ENCODE assay signal across 18 cellular contexts in the genomic region with DNA sequence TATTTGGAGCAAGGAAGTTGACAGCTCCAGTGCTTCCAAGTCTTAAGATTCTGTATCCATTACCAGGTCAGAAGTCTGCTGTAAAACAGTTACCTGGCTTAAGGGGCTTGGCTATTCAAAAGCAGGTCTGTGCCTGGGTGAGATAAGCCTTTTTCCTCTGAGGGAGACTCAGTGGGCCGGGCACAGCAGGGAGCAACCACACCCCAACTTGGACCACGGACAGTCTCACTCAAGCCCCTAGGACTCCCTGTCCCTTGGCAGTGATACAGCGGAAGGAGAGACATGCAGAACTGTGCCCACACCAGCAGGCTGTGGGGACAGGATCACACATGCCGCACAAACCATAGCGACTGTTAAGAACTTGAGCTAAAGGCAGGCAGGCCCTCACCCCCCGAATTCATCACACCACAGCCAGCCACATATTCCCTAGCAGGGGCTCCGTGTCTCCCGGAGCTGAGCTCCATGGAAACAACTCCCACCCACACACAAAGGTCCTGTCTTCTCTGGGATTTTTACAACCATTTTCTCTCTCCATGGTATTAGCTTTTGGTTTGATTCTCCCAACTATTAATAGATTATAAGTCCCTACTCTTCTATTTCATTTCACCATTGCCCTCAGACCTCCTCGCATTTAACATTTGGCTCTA. TPM values are rescaled to one million over a fixed set of nuclear protein-coding genes. Genes with fewer than 3 reads are reported as not detected.
DNase-seq lines count a peak whose midpoint lies in the region; ATAC-seq, FAIRE-seq and TF ChIP-seq lines count a peak whose summit lies in the region.
"Had no signal": no experiment of that assay in that cellular context is flagged by ENCODE, and none has a peak within 500 bp of the region (broad histone marks: within the 10 kb centered on the region; RNA-seq: fewer than 3 reads in every experiment).

No MANE protein-coding gene starts in this region.

- no TSS peak for BruUV-seq in GM12878 (replicated peaks; lab: Mats Ljungman, UMichigan)

- peaks cover 0 to 45% (median 21%) of the 10 kb centered on the region in 9 donors for H3K36me3 ChIP-seq in heart left ventricle
- H3K36me3 ChIP-seq in left ventricle myocardium inferior = peaks cover 10% of the 10 kb centered on the region
- H3K36me3 ChIP-seq in GM23338 (ENCODE audit: insufficient read depth) = no peaks in the 10 kb centered on the region; the same call in none of the 2 replicates
- peaks cover 0 to 6% of the 10 kb centered on the region in 2 experiments; a peak in 1 of 4 replicates for H3K36me3 ChIP-seq in GM12878 (ENCODE audit: control insufficient read depth in 2 of 2, insufficient read depth in 2 of 2, low read length in 1 of 2)
- H3K36me3 ChIP-seq in thyroid gland = no peaks in the 10 kb centered on the region

- TF ChIP-seq CTCF in heart left ventricle (IDR thresholded peaks at IDR 0.05) (no peak), left ventricle myocardium inferior (IDR thresholded peaks at IDR 0.05; ENCODE audit: borderline replicate concordance) (no peak), GM23338 (conservative IDR thresholded peaks at IDR 0.05; ENCODE audit: low read depth in 2 of 2) (no peak), GM12878 (IDR thresholded peaks at IDR 0.05 in 2 of 3, conservative IDR thresholded peaks at IDR 0.05 in 1 of 3; ENCODE audit: control insufficient read depth in 2 of 3, extremely low read depth in 1 of 3, insufficient read depth in 1 of 3, low read depth in 3 of 3, low read length in 3 of 3) (no peak), thyroid gland (IDR thresholded peaks at IDR 0.05) (no peak)

- H3K4me3 Mint-ChIP-seq in GM23338 = no peak overlapping the region
- H3K4me3 Mint-ChIP-seq: CD4-positive, alpha-beta memory T cell; H9 had no signal

- no peak for TF ChIP-seq EP300 in GM12878 (IDR thresholded peaks at IDR 0.05; ENCODE audit: borderline replicate concordance in 1 of 2, control insufficient read depth in 1 of 2, low read depth in 2 of 2, low read length in 2 of 2)

- no peak overlapping the region for H3K9ac ChIP-seq in GM12878 (ENCODE audit: control insufficient read depth, insufficient read depth, low read length)

- CTCF ChIA-PET in GM12878 (lab: Yijun Ruan, JAX) = interaction anchor here (1.3 to 3.3 kb wide), 3 partner anchors 9 to 68 kb away, joined by 3 to 20 read pairs (median 7); no protein-coding TSS in a partner anchor

- no peak for FAIRE-seq in GM12878 (lab: Jason Lieb, UNC)
- FAIRE-seq: GM18507 had no signal

- SMC1A ChIA-PET in GM12878 (lab: Charles Lee; ENCODE audit: uncharacterized antibody, unreplicated experiment) = interaction anchor here (1.0 kb wide), 2 partner anchors 46 to 57 kb away, joined by 3 read pairs; no protein-coding TSS in a partner anchor

- H2AFZ ChIP-seq in GM23338 = no peak overlapping the region
- H2AFZ ChIP-seq in GM12878 (ENCODE audit: control insufficient read depth, low read depth, low read length) = no peak overlapping the region

- no peak for TF ChIP-seq RAD21 in GM12878 (IDR thresholded peaks at IDR 0.05; ENCODE audit: insufficient read depth, low read depth, low read length)

- TF ChIP-seq POLR2A in heart left ventricle (IDR thresholded peaks at IDR 0.05) (no peak), GM12878 (IDR thresholded peaks at IDR 0.05; ENCODE audit: low read depth, low read length) (no peak; the same call in 1 of the 2 replicates), thyroid gland (IDR thresholded peaks at IDR 0.05) (no peak)

- peaks cover 6 to 26% (median 13%) of the 10 kb centered on the region in 9 donors for H3K27me3 ChIP-seq in heart left ventricle
- peaks cover 34% of the 10 kb centered on the region for H3K27me3 ChIP-seq in left ventricle myocardium inferior (ENCODE audit: low read depth)
- peaks cover 31% of the 10 kb centered on the region for H3K27me3 ChIP-seq in GM23338 (ENCODE audit: insufficient read depth)
- peaks cover 5 to 10% of the 10 kb centered on the region in 2 experiments; a peak in 3 of 4 replicates for H3K27me3 ChIP-seq in GM12878 (replicated peaks in 1 of 2; ENCODE audit: control insufficient read depth in 2 of 2, insufficient read depth in 2 of 2, low read length in 1 of 2)
- H3K27me3 ChIP-seq in thyroid gland = no peaks in the 10 kb centered on the region
- H3K27me3 ChIP-seq: Peyer's patch had no signal

- no peaks in the 10 kb centered on the region for H3K79me2 ChIP-seq in GM23338 (replicated peaks; ENCODE audit: insufficient read depth)
- H3K79me2 ChIP-seq in GM12878 (ENCODE audit: control insufficient read depth, insufficient read depth, low read length) = no peaks in the 10 kb centered on the region

- no peaks in the 10 kb centered on the region for H3K9me2 ChIP-seq in GM23338 (ENCODE audit: insufficient read depth)

- H3F3A ChIP-seq in GM23338 (replicated peaks; ENCODE audit: low read depth) = no peaks in the 10 kb centered on the region

- peaks cover 7% of the 10 kb centered on the region; the same call in 1 of the 3 replicates for H3K36me3 Mint-ChIP-seq in GM23338 (ENCODE audit: low read depth)

- H3K9me3 ChIP-seq in heart left ventricle (no peaks in the 10 kb centered on the region), left ventricle myocardium inferior (replicated peaks) (no peaks in the 10 kb centered on the region), GM12878 (replicated peaks; ENCODE audit: control insufficient read depth, insufficient read depth, low read length) (no peaks in the 10 kb centered on the region), thyroid gland (no peaks in the 10 kb centered on the region)
- H3K9me3 ChIP-seq: Peyer's patch had no signal

- H3K9me3 Mint-ChIP-seq in GM23338 = no peaks in the 10 kb centered on the region
- H3K9me3 Mint-ChIP-seq: CD4-positive, alpha-beta memory T cell; H9 had no signal

- H3K4me1 ChIP-seq in heart left ventricle (peaks cover 2 to 17% (median 10%) of the 10 kb centered on the region in 12 donors), left ventricle myocardium inferior (peaks cover 17% of the 10 kb centered on the region), GM23338 (ENCODE audit: insufficient read depth) (peaks cover 14% of the 10 kb centered on the region; the same call in 1 of the 2 replicates), GM12878 (ENCODE audit: control insufficient read depth, insufficient read depth, low read length) (peaks cover 7% of the 10 kb centered on the region), thyroid gland (peaks cover 14 to 26% of the 10 kb centered on the region in 2 donors)

- H3K27ac ChIP-seq in heart left ventricle = no peak overlapping the region
- no peak overlapping the region for H3K27ac ChIP-seq in left ventricle myocardium inferior (replicated peaks)
- H3K27ac ChIP-seq in GM23338 (ENCODE audit: low read depth) = no peak overlapping the region
- H3K27ac ChIP-seq in GM12878 (ENCODE audit: control insufficient read depth, insufficient read depth) = no peak overlapping the region
- H3K27ac ChIP-seq in thyroid gland = peak overlapping the region; percentile 40 to 54 (median 47)
- H3K27ac ChIP-seq: Peyer's patch had no signal

- peaks cover 27% of the 10 kb centered on the region for H3K27me3 Mint-ChIP-seq in GM23338 (ENCODE audit: insufficient read depth, low read depth, poor library complexity)

- in situ Hi-C loops in GM12878 (cut with MboI) = no loop called here

- H4K20me1 ChIP-seq in GM23338 (replicated peaks; ENCODE audit: insufficient read depth) (no peaks in the 10 kb centered on the region), GM12878 (ENCODE audit: control insufficient read depth, insufficient read depth) (no peaks in the 10 kb centered on the region; the same call in 1 of the 2 replicates)

- intact Hi-C loops in heart left ventricle (cut with DNase I) = loop anchor here in 6 of 10 donors (2.0 to 10.0 kb wide), 6 partner anchors 65 to 737 kb away; no protein-coding TSS in a partner anchor
- intact Hi-C loops in left ventricle myocardium inferior (cut with micrococcal nuclease) = loop anchor here (10.0 kb wide), 1 partner anchor 67 kb away; no protein-coding TSS in a partner anchor
- intact Hi-C loops in GM12878 (cut with micrococcal nuclease; ENCODE audit: unreplicated experiment) = no loop called here
- intact Hi-C loops in thyroid gland (cut with DNase I) = no loop called here

- POLR2A ChIA-PET in GM12878 (lab: Charles Lee) = no interaction called here

- 76 to 79% (median 77%) methylated on average over 7 to 9 of the region's 9 CpGs for WGBS in heart left ventricle, 4 donors
- WGBS in GM12878 (ENCODE audit: insufficient coverage, insufficient replicate concordance, low lambda C conversion rate, missing lambda C conversion rate) = 99% methylated on average over 9 of the region's 9 CpGs
- WGBS in thyroid gland, 2 donors = 74 to 84% methylated on average over 8 to 9 of the region's 9 CpGs

- peaks cover 9% of the 10 kb centered on the region for H3K4me1 Mint-ChIP-seq in GM23338

- ATAC-seq in heart left ventricle = peak in 3 of 4 donors; percentile 21 to 59 (median 30)
- ATAC-seq in GM23338 = no peak
- no peak for ATAC-seq in GM12878

- no peak for DNase-seq in heart left ventricle
- no peak for DNase-seq in left ventricle myocardium inferior
- DNase-seq in GM23338 (ENCODE audit: low spot score) = no peak
- DNase-seq in GM12878 (ENCODE audit: low read depth, low spot score) = no peak
- DNase-seq in thyroid gland = no peak
- DNase-seq in NCI-H2227 (lab: John Stamatoyannopoulos, UW; ENCODE audit: unreplicated experiment) = no peak
- DNase-seq in DMS79 treated with DMSO at 0.1 percent for 48 hours (lab: John Stamatoyannopoulos, UW) = no peak
- DNase-seq: CD4-positive, alpha-beta memory T cell; H9; IMR-90; NCI-H2029; NCI-H524 treated with DMSO at 0.1 percent for 48 hours; SIG-M5; SW 1271 had no signal

- no peak overlapping the region for H3K27ac Mint-ChIP-seq in GM23338
- H3K27ac Mint-ChIP-seq: CD4-positive, alpha-beta memory T cell; H9 had no signal

- H3K4me3 ChIP-seq in heart left ventricle = no peak overlapping the region
- H3K4me3 ChIP-seq in left ventricle myocardium inferior = no peak overlapping the region
- H3K4me3 ChIP-seq in GM23338 = no peak overlapping the region
- H3K4me3 ChIP-seq in GM12878 = no peak overlapping the region
- H3K4me3 ChIP-seq in thyroid gland (replicated peaks in 1 of 3) = no peak overlapping the region
- H3K4me3 ChIP-seq: Peyer's patch had no signal

- no peak overlapping the region for H3K4me2 ChIP-seq in GM23338
- no peak overlapping the region for H3K4me2 ChIP-seq in GM12878 (ENCODE audit: control insufficient read depth, insufficient read depth)

- RAD21 ChIA-PET in GM12878 (lab: Charles Lee; ENCODE audit: unreplicated experiment) = interaction anchor here (1.0 kb wide), 1 partner anchor 58 kb away, joined by 3 read pairs; no protein-coding TSS in a partner anchor

RNA-seq across cellular contexts. Expression of a gene that starts 2.9 kb away (rescaled TPM):
- total RNA-seq in heart left ventricle (under 1 TPM in 3 of 9 donors, not detected in 6; 0.07 to 0.12 (median 0.11) TPM), left ventricle myocardium inferior (not detected), GM12878 (2014; rRNA removed) (not detected in 2 replicates), GM12878 (2014; rRNA removed; fragmentation: Illumina TruSeq; extraction: Trizol) (not detected in 2 replicates), GM12878 (2021) (0.05 TPM in 1 of 2 replicates, not detected in the other), thyroid gland (1 to 10 TPM in 1 of 4 donors, under 1 TPM in 3; 0.39 to 1.2 (median 0.74) TPM)
- polyA plus RNA-seq in heart left ventricle (under 1 TPM in 1 of 2 donors, not detected in 1; 0.04 TPM), GM23338 (2016; fragmentation: Nextera tagmentation; extraction: Ambion mirVana) (0.15 TPM in 1 of 2 replicates, not detected in the other), GM12878 (2011; rRNA removed) (not detected in 2 replicates), GM12878 (2014; fragmentation: Illumina TruSeq; extraction: Trizol) (not detected in 2 replicates), GM12878 (2014; fragmentation: Nextera tagmentation; extraction: Ambion mirVana) (not detected), GM12878 (2014; rRNA removed) (0.06 TPM in 1 of 2 replicates, not detected in the other), GM12878 (2016; fragmentation: Nextera tagmentation; extraction: Ambion mirVana) (not detected)
- total RNA-seq in GM23338 (2014; rRNA removed; shearing (Covaris generic)) = 0.07 and 0.12 TPM in 2 replicates
- 0.25 TPM in 1 of 2 replicates, not detected in the other for total RNA-seq in GM12878 (2013; cell fraction: nucleolus; rRNA removed)
- polyA plus RNA-seq in GM12878 (2011; ENCODE audit: low read depth) = not detected
- 0.03 TPM in 1 of 2 replicates, not detected in the other for polyA plus RNA-seq in GM12878 (2011; cell fraction: cytosol; rRNA removed)
- polyA plus RNA-seq in GM12878 (2011; cell fraction: nucleus; rRNA removed) = 0.03 and 0.06 TPM in 2 replicates
- polyA plus RNA-seq in GM12878 (2012) = not detected in 2 replicates
- 0.05 TPM in 1 of 2 replicates, not detected in the other for polyA minus RNA-seq in GM12878 (2011; rRNA and poly(A)+ RNA removed)
- polyA minus RNA-seq in GM12878 (2011; cell fraction: cytosol; rRNA and poly(A)+ RNA removed) = not detected in 2 replicates
- polyA minus RNA-seq in GM12878 (2011; cell fraction: nucleus; rRNA and poly(A)+ RNA removed) = 0.12 and 0.57 TPM in 2 replicates
- total RNA-seq: H9, Peyer's patch had no signal

RNA-seq across cellular contexts. Expression of a gene that starts 32.4 kb away (rescaled TPM):
- total RNA-seq in heart left ventricle (1 to 10 TPM in 1 of 9 donors, under 1 TPM in 7, not detected in 1; 0.05 to 1.9 (median 0.14) TPM), left ventricle myocardium inferior (0.14 TPM), GM12878 (2014; rRNA removed) (not detected in 2 replicates), GM12878 (2014; rRNA removed; fragmentation: Illumina TruSeq; extraction: Trizol) (not detected in 2 replicates), GM12878 (2021) (not detected in 2 replicates), thyroid gland (1 to 10 TPM in 3 of 4 donors, under 1 TPM in 1; 0.79 to 6.7 (median 1.4) TPM)
- polyA plus RNA-seq in heart left ventricle (under 1 TPM; 0.04 to 0.12 TPM), GM23338 (2016; fragmentation: Nextera tagmentation; extraction: Ambion mirVana) (0.05 TPM in 1 of 2 replicates, not detected in the other), GM12878 (2011; rRNA removed) (not detected in 2 replicates), GM12878 (2014; fragmentation: Illumina TruSeq; extraction: Trizol) (not detected in 2 replicates), GM12878 (2014; fragmentation: Nextera tagmentation; extraction: Ambion mirVana) (not detected), GM12878 (2014; rRNA removed) (not detected in 2 replicates), GM12878 (2016; fragmentation: Nextera tagmentation; extraction: Ambion mirVana) (not detected)
- total RNA-seq in GM23338 (2014; rRNA removed; shearing (Covaris generic)) = 0.14 TPM in 1 of 2 replicates, not detected in the other
- not detected in 2 replicates for total RNA-seq in GM12878 (2013; cell fraction: nucleolus; rRNA removed)
- polyA plus RNA-seq in GM12878 (2011; ENCODE audit: low read depth) = not detected
- not detected in 2 replicates for polyA plus RNA-seq in GM12878 (2011; cell fraction: cytosol; rRNA removed)
- not detected in 2 replicates for polyA plus RNA-seq in GM12878 (2011; cell fraction: nucleus; rRNA removed)
- polyA plus RNA-seq in GM12878 (2012) = not detected in 2 replicates
- not detected in 2 replicates for polyA minus RNA-seq in GM12878 (2011; rRNA and poly(A)+ RNA removed)
- not detected in 2 replicates for polyA minus RNA-seq in GM12878 (2011; cell fraction: cytosol; rRNA and poly(A)+ RNA removed)
- not detected in 2 replicates for polyA minus RNA-seq in GM12878 (2011; cell fraction: nucleus; rRNA and poly(A)+ RNA removed)
- total RNA-seq: A673; CD4-positive, alpha-beta memory T cell had no signal
- polyA plus RNA-seq: CD4-positive, alpha-beta memory T cell had no signal

RNA-seq across cellular contexts. Expression of a gene that starts 50.8 kb away (rescaled TPM):
- total RNA-seq in heart left ventricle (1 to 10 TPM in 3 of 9 donors, under 1 TPM in 6; 0.17 to 6.0 (median 0.77) TPM), left ventricle myocardium inferior (2.4 TPM), GM12878 (2014; rRNA removed) (not detected in 2 replicates), GM12878 (2014; rRNA removed; fragmentation: Illumina TruSeq; extraction: Trizol) (not detected in 2 replicates), GM12878 (2021) (0.05 TPM in 1 of 2 replicates, not detected in the other), thyroid gland (not detected)
- polyA plus RNA-seq in heart left ventricle (under 1 TPM; 0.14 to 0.72 TPM), GM23338 (2016; fragmentation: Nextera tagmentation; extraction: Ambion mirVana) (0.10 TPM in 1 of 2 replicates, not detected in the other), GM12878 (2011; rRNA removed) (not detected in 2 replicates), GM12878 (2014; fragmentation: Illumina TruSeq; extraction: Trizol) (not detected in 2 replicates), GM12878 (2014; fragmentation: Nextera tagmentation; extraction: Ambion mirVana) (not detected), GM12878 (2014; rRNA removed) (not detected in 2 replicates), GM12878 (2016; fragmentation: Nextera tagmentation; extraction: Ambion mirVana) (not detected)
- total RNA-seq in GM23338 (2014; rRNA removed; shearing (Covaris generic)) = 0.14 TPM in 1 of 2 replicates, not detected in the other
- total RNA-seq in GM12878 (2013; cell fraction: nucleolus; rRNA removed) = not detected in 2 replicates
- polyA plus RNA-seq in GM12878 (2011; ENCODE audit: low read depth) = not detected
- not detected in 2 replicates for polyA plus RNA-seq in GM12878 (2011; cell fraction: cytosol; rRNA removed)
- polyA plus RNA-seq in GM12878 (2011; cell fraction: nucleus; rRNA removed) = not detected in 2 replicates
- not detected in 2 replicates for polyA plus RNA-seq in GM12878 (2012)
- polyA minus RNA-seq in GM12878 (2011; rRNA and poly(A)+ RNA removed) = not detected in 2 replicates
- polyA minus RNA-seq in GM12878 (2011; cell fraction: cytosol; rRNA and poly(A)+ RNA removed) = not detected in 2 replicates
- not detected in 2 replicates for polyA minus RNA-seq in GM12878 (2011; cell fraction: nucleus; rRNA and poly(A)+ RNA removed)
- total RNA-seq: A673; CD4-positive, alpha-beta memory T cell; H9; IMR-90; LHCN-M2; Peyer's patch had no signal
- polyA plus RNA-seq: CD4-positive, alpha-beta memory T cell had no signal

Comparison
In these comparisons a context has a peak if more than half of its experiments do, and no peak if none do; other contexts are left out.
1. ATAC-seq: peak in heart left ventricle (3 of 4); none in GM23338 (single experiment) and GM12878 (single experiment).
2. H3K27ac ChIP-seq: peak in thyroid gland (3 of 3); none in heart left ventricle (0 of 12), left ventricle myocardium inferior (single experiment), GM23338 (single experiment) and GM12878 (single experiment).
3. intact Hi-C loops: an anchor here in heart left ventricle (2.0 to 10.0 kb wide) and left ventricle myocardium inferior (10.0 kb wide); none called in GM12878 and thyroid gland.